In genomic region chr14:81345781-81346180, GRCh38 we compare ENCODE assay signal across 27 cellular contexts. TPM values are rescaled to one million over a fixed set of nuclear protein-coding genes. Genes with fewer than 3 reads are reported as not detected.
"Had no signal": no experiment of that assay in that cellular context is flagged by ENCODE, and none has a peak within 500 bp of the region (broad histone marks: within the 10 kb centered on the region; RNA-seq: fewer than 3 reads in every experiment).

No MANE protein-coding gene starts in this region.

- H3K9me3 Mint-ChIP-seq: dendritic cell treated with granulocyte-macrophage colony-stimulating factor and Interleukin-4, amounts not matched to agents 40 ng/mL and 50 ng/mL, for 4 days; effector memory CD8-positive, alpha-beta T cell; endodermal cell had no signal

- H3K36me3 ChIP-seq: colonic mucosa, esophagus squamous epithelium, gastrocnemius medialis, gastroesophageal sphincter, heart left ventricle, heart right ventricle had no signal

- H3K4me3 ChIP-seq: colonic mucosa, coronary artery, dorsolateral prefrontal cortex, esophagus squamous epithelium, gastrocnemius medialis, gastroesophageal sphincter, heart left ventricle, heart right ventricle, hepatocyte had no signal

- H3K27ac Mint-ChIP-seq: dendritic cell treated with granulocyte-macrophage colony-stimulating factor and Interleukin-4, amounts not matched to agents 40 ng/mL and 50 ng/mL, for 4 days; effector memory CD8-positive, alpha-beta T cell; endodermal cell had no signal

- ATAC-seq: effector memory CD8-positive, alpha-beta T cell; esophagus mucosa; foreskin keratinocyte; gastrocnemius medialis; gastroesophageal sphincter; heart left ventricle; heart right ventricle had no signal

- H3K27me3 ChIP-seq: colonic mucosa, dorsolateral prefrontal cortex, foreskin keratinocyte, gastrocnemius medialis, gastroesophageal sphincter, heart left ventricle, heart right ventricle, hepatocyte had no signal

- H3K9me3 ChIP-seq: colonic mucosa, esophagus squamous epithelium, gastrocnemius medialis, gastroesophageal sphincter, heart right ventricle had no signal

- H3K4me1 ChIP-seq: colonic mucosa, gastroesophageal sphincter had no signal

- H3K4me2 ChIP-seq: hepatocyte had no signal

- H3K79me2 ChIP-seq: hepatocyte had no signal

- H2AFZ ChIP-seq: hepatocyte had no signal

- DNase-seq: colonic mucosa; cortex of kidney; dermis blood vessel endothelial cell; dorsolateral prefrontal cortex; effector CD4-positive, alpha-beta T cell; effector CD8-positive, alpha-beta T cell; effector memory CD4-positive, alpha-beta T cell; effector memory CD8-positive, alpha-beta T cell; endodermal cell; erythroblast; esophagus squamous epithelium; foreskin fibroblast; foreskin keratinocyte; foreskin melanocyte; gastrocnemius medialis; glutamatergic neuron; head of caudate nucleus; heart left ventricle; heart right ventricle had no signal

- H3K27ac ChIP-seq: colonic mucosa, coronary artery, epithelial cell of prostate, foreskin keratinocyte, gastrocnemius medialis, gastroesophageal sphincter, heart left ventricle, heart right ventricle, hepatocyte had no signal

- H3K4me3 Mint-ChIP-seq: dendritic cell treated with granulocyte-macrophage colony-stimulating factor and Interleukin-4, amounts not matched to agents 40 ng/mL and 50 ng/mL, for 4 days; effector memory CD8-positive, alpha-beta T cell; endodermal cell had no signal

RNA-seq across cellular contexts. Expression of gene STON2, which starts 54.3 kb away (rescaled TPM):
- total RNA-seq: endothelial cell of umbilical vein, fibroblast of villous mesenchyme had no signal
